Comparison of ENCODE assay signal across 8 cellular contexts in genomic region chr14:67420102-67420739, GRCh38. TPM values are rescaled to one million over a fixed set of nuclear protein-coding genes. Genes with fewer than 3 reads are reported as not detected.
A peak's percentile ranks its signal among the peaks of the same experiment; 100 is the strongest.
DNase-seq lines count a peak whose midpoint lies in the region; ATAC-seq, FAIRE-seq and TF ChIP-seq lines count a peak whose summit lies in the region.

No MANE protein-coding gene starts in this region.

- 71 to 79% (median 74%) methylated on average over 12 of the region's 12 CpGs for WGBS in ovary, 3 donors

- H3K27ac ChIP-seq in ovary, result no peak overlapping the region

- intact Hi-C loops in ovary (cut with DNase I), result loop anchor here in 3 of 4 donors (10.0 kb wide), 2 partner anchors 155 to 285 kb away; partner anchors contain the start of gene RDH12 (in 1 of the 3)

- peak; percentile 49 for DNase-seq in NCI-H748 (lab: John Stamatoyannopoulos, UW; ENCODE audit: unreplicated experiment)
- no peak for DNase-seq in NCI-H748 treated with DMSO at 0.1 percent for 48 hours (lab: John Stamatoyannopoulos, UW)
- DNase-seq in NOMO-1 treated with DMSO at 0.1 percent for 48 hours (lab: John Stamatoyannopoulos, UW; ENCODE audit: unreplicated experiment), result peak; percentile 26
- DNase-seq in bronchial epithelial cell (ENCODE audit: low read depth), result no peak
- DNase-seq in stimulated activated CD4-positive, alpha-beta T cell treated with anti-CD3 and anti-CD28 coated beads, Interleukin-15, amount 100 ng/mL, for 24 hours, result peak; percentile 57
- no peak for DNase-seq in ovary

- no peak overlapping the region for H3K4me3 ChIP-seq in bronchial epithelial cell (ENCODE audit: low read depth, low read length)
- no peak overlapping the region for H3K4me3 ChIP-seq in ovary

- no peaks in the 10 kb centered on the region for H3K36me3 ChIP-seq in bronchial epithelial cell (ENCODE audit: control insufficient read depth, insufficient read depth, low read length)
- H3K36me3 ChIP-seq in ovary, result no peaks in the 10 kb centered on the region

- no peaks in the 10 kb centered on the region for H3K9me3 ChIP-seq in ovary

- no peak for TF ChIP-seq POLR2A in ovary (IDR thresholded peaks at IDR 0.05)

- TF ChIP-seq CTCF in bronchial epithelial cell (IDR thresholded peaks at IDR 0.05; ENCODE audit: insufficient read depth, low read length, severe bottlenecking) (peak; percentile 46), ovary (IDR thresholded peaks at IDR 0.05) (no peak)

- ATAC-seq in HG02870 (IDR thresholded peaks at IDR 0.05; ENCODE audit: unreplicated experiment), result no peak
- ATAC-seq in GM18498 (IDR thresholded peaks at IDR 0.05; ENCODE audit: unreplicated experiment), result no peak

- no peak for FAIRE-seq in bronchial epithelial cell (lab: Jason Lieb, UNC)

- TF ChIP-seq EP300 in ovary (IDR thresholded peaks at IDR 0.05), result no peak

- H3K27me3 ChIP-seq in bronchial epithelial cell (ENCODE audit: control insufficient read depth, insufficient read depth, low read length) (no peaks in the 10 kb centered on the region), ovary (no peaks in the 10 kb centered on the region)

- no peaks in the 10 kb centered on the region for H3K4me1 ChIP-seq in ovary (ENCODE audit: insufficient read depth)

RNA-seq across cellular contexts. Expression of gene PLEK2, which starts 8.3 kb away (rescaled TPM):
- total RNA-seq in bronchial epithelial cell, result 20.4 and 111 TPM in 2 replicates
- 1 to 10 TPM in 3 of 7 donors, under 1 TPM in 2, not detected in 2; 0.43 to 2.8 (median 1.9) TPM for total RNA-seq in ovary
- 100 to 1,000 TPM in 1 of 2 donors, 1 to 10 TPM in 1; 1.9 to 130 TPM for polyA plus RNA-seq in ovary

Comparison
In these comparisons a context has a peak if more than half of its experiments do, and no peak if none do; other contexts are left out.
1. DNase-seq: peak in NCI-H748 (single experiment), NOMO-1 treated with DMSO at 0.1 percent for 48 hours (single experiment) and stimulated activated CD4-positive, alpha-beta T cell treated with anti-CD3 and anti-CD28 coated beads, Interleukin-15, amount 100 ng/mL, for 24 hours (single experiment); none in NCI-H748 treated with DMSO at 0.1 percent for 48 hours (single experiment), bronchial epithelial cell (single experiment) and ovary (0 of 5).